9 cellular contexts compared by ENCODE assay signal in the genomic region with DNA sequence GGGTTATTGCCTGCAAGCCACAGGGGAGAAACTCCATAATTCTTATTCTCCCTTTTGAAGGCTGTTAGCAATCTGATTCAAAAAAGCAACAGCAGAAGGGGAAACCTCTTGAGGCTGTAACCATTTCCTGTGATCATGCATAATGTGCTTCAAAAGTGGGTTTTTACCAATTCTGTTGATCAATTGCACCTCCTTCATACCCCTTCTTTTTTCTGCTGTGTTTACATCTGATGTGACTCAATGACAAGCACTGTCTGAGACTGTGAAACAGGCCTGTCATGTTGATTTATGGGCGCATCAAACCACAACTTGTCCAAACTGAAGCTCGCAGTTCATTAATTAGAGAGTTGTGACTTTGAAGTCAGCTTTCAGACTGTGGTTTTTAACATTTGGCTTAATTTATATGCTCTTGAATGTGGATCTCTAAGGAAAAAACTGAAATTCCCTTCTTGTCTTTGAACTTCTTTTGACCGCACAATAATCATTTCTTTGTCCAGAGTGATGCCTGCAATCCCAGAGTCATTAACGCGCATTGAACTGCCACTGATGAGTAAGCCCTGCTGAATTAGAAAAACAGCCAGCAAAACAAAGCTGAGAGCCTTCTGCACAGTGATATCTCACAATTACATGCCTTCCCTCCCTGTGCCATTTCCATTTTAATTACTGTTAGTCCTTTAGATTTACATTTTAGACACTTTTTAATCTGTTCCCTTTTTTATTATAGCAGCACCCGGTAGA.
DNase-seq lines count a peak whose midpoint lies in the region; ATAC-seq and TF ChIP-seq lines count a peak whose summit lies in the region.
"Had no signal": no experiment of that assay in that cellular context is flagged by ENCODE, and none has a peak within 500 bp of the region (broad histone marks: within the 10 kb centered on the region; RNA-seq: fewer than 3 reads in every experiment).

No MANE protein-coding gene starts in this region.

- H3K4me3 ChIP-seq in hepatocyte: no peak overlapping the region
- H3K4me3 ChIP-seq: pancreas had no signal

- no peak for TF ChIP-seq CTCF in hepatocyte (IDR thresholded peaks at IDR 0.05; ENCODE audit: poor library complexity)

- no peak overlapping the region for H3K4me2 ChIP-seq in hepatocyte

- intact Hi-C loops in activated CD4-positive, alpha-beta T cell treated with anti-CD3 and anti-CD28 coated beads for 36 hours (cut with DNase I, micrococcal nuclease): loop anchor here (1.0 to 2.0 kb wide), 3 partner anchors 13 to 40 kb away; no protein-coding TSS in a partner anchor
- intact Hi-C loops in activated T-helper 1 cell treated with anti-CD3 and anti-CD28 coated beads, Interleukin-12 subunit alpha, Interleukin-12 subunit beta, Interleukin-2, Interleukin-4 antibody, amounts not matched to agents 30 ng/mL and 10 ng/mL and 1 ng/mL, durations not matched to agents 14 hours and 24 hours and 36 hours (cut with micrococcal nuclease): loop anchor here (1.0 kb wide), 4 partner anchors 18 to 251 kb away; no protein-coding TSS in a partner anchor

- WGBS in hepatocyte (ENCODE audit: low lambda C conversion rate, missing lambda C conversion rate): 61% methylated on average over 6 of the region's 6 CpGs

- H3K4me1 ChIP-seq in hepatocyte (ENCODE audit: insufficient read depth): peaks cover 55% of the 10 kb centered on the region

- H3K9me3 ChIP-seq in hepatocyte (ENCODE audit: low read depth): no peaks in the 10 kb centered on the region
- H3K9me3 ChIP-seq: pancreas had no signal

- POLR2A ChIA-PET in activated CD4-positive, alpha-beta T cell treated with anti-CD3 and anti-CD28 coated beads for 36 hours (lab: Charles Lee): interaction anchor here (0.6 to 1.6 kb wide), 5 partner anchors 10 to 78 kb away, joined by 3 to 5 read pairs (median 4); no protein-coding TSS in a partner anchor

- H3K4me1 Mint-ChIP-seq in activated CD4-positive, alpha-beta T cell treated with anti-CD3 and anti-CD28 coated beads for 36 hours: peaks cover 100% of the 10 kb centered on the region
- peaks cover 70% of the 10 kb centered on the region for H3K4me1 Mint-ChIP-seq in activated T-helper 1 cell treated with anti-CD3 and anti-CD28 coated beads, Interleukin-12 subunit alpha, Interleukin-12 subunit beta, Interleukin-2, Interleukin-4 antibody, amounts not matched to agents 30 ng/mL and 10 ng/mL and 1 ng/mL, durations not matched to agents 14 hours and 24 hours and 36 hours (ENCODE audit: low read depth)

- peak overlapping the region; percentile 74 for H3K27ac ChIP-seq in hepatocyte
- H3K27ac ChIP-seq: pancreas had no signal

- H3K36me3 ChIP-seq in hepatocyte (replicated peaks; ENCODE audit: insufficient read depth, low read depth): peaks cover 4% of the 10 kb centered on the region

- peak overlapping the region; percentile 36 for H3K4me3 Mint-ChIP-seq in activated CD4-positive, alpha-beta T cell treated with anti-CD3 and anti-CD28 coated beads for 36 hours
- H3K4me3 Mint-ChIP-seq in activated T-helper 1 cell treated with anti-CD3 and anti-CD28 coated beads, Interleukin-12 subunit alpha, Interleukin-12 subunit beta, Interleukin-2, Interleukin-4 antibody, amounts not matched to agents 30 ng/mL and 10 ng/mL and 1 ng/mL, durations not matched to agents 14 hours and 24 hours and 36 hours: no peak overlapping the region

- no peaks in the 10 kb centered on the region for H3K27me3 Mint-ChIP-seq in activated CD4-positive, alpha-beta T cell treated with anti-CD3 and anti-CD28 coated beads for 36 hours
- peaks cover 5% of the 10 kb centered on the region for H3K27me3 Mint-ChIP-seq in activated T-helper 1 cell treated with anti-CD3 and anti-CD28 coated beads, Interleukin-12 subunit alpha, Interleukin-12 subunit beta, Interleukin-2, Interleukin-4 antibody, amounts not matched to agents 30 ng/mL and 10 ng/mL and 1 ng/mL, durations not matched to agents 14 hours and 24 hours and 36 hours (ENCODE audit: insufficient read depth)

- peaks cover 74% of the 10 kb centered on the region for H3K79me2 ChIP-seq in hepatocyte

- peaks cover 8% of the 10 kb centered on the region for H4K20me1 ChIP-seq in hepatocyte (ENCODE audit: insufficient read depth, poor library complexity, severe bottlenecking)

- peak; percentile 87 for ATAC-seq in activated CD4-positive, alpha-beta T cell treated with anti-CD3 and anti-CD28 coated beads for 36 hours
- ATAC-seq in GM18870 (IDR thresholded peaks at IDR 0.05; ENCODE audit: unreplicated experiment): no peak
- ATAC-seq in HG03108 (IDR thresholded peaks at IDR 0.05; ENCODE audit: unreplicated experiment): no peak
- ATAC-seq in HG03469 (IDR thresholded peaks at IDR 0.05; ENCODE audit: unreplicated experiment): no peak

- H3K9me2 ChIP-seq in hepatocyte (replicated peaks; ENCODE audit: insufficient read depth): no peaks in the 10 kb centered on the region

- H3K27me3 ChIP-seq in hepatocyte: no peaks in the 10 kb centered on the region
- H3K27me3 ChIP-seq: pancreas had no signal

- no peak overlapping the region for H2AFZ ChIP-seq in hepatocyte

- CTCF ChIA-PET in activated CD4-positive, alpha-beta T cell treated with anti-CD3 and anti-CD28 coated beads for 36 hours (lab: Charles Lee): interaction anchor here (2.2 kb wide), 1 partner anchor 9 kb away, joined by 9 read pairs; no protein-coding TSS in a partner anchor

- no peaks in the 10 kb centered on the region for H3K9me3 Mint-ChIP-seq in activated CD4-positive, alpha-beta T cell treated with anti-CD3 and anti-CD28 coated beads for 36 hours (ENCODE audit: low read depth)
- H3K9me3 Mint-ChIP-seq in activated T-helper 1 cell treated with anti-CD3 and anti-CD28 coated beads, Interleukin-12 subunit alpha, Interleukin-12 subunit beta, Interleukin-2, Interleukin-4 antibody, amounts not matched to agents 30 ng/mL and 10 ng/mL and 1 ng/mL, durations not matched to agents 14 hours and 24 hours and 36 hours: no peaks in the 10 kb centered on the region

- H3K27ac Mint-ChIP-seq in activated CD4-positive, alpha-beta T cell treated with anti-CD3 and anti-CD28 coated beads for 36 hours: peak overlapping the region; percentile 92
- H3K27ac Mint-ChIP-seq in activated T-helper 1 cell treated with anti-CD3 and anti-CD28 coated beads, Interleukin-12 subunit alpha, Interleukin-12 subunit beta, Interleukin-2, Interleukin-4 antibody, amounts not matched to agents 30 ng/mL and 10 ng/mL and 1 ng/mL, durations not matched to agents 14 hours and 24 hours and 36 hours: peak overlapping the region; percentile 60

- H3K36me3 Mint-ChIP-seq in activated CD4-positive, alpha-beta T cell treated with anti-CD3 and anti-CD28 coated beads for 36 hours (ENCODE audit: low read depth): peaks cover 95% of the 10 kb centered on the region
- H3K36me3 Mint-ChIP-seq in activated T-helper 1 cell treated with anti-CD3 and anti-CD28 coated beads, Interleukin-12 subunit alpha, Interleukin-12 subunit beta, Interleukin-2, Interleukin-4 antibody, amounts not matched to agents 30 ng/mL and 10 ng/mL and 1 ng/mL, durations not matched to agents 14 hours and 24 hours and 36 hours (ENCODE audit: low read depth): peaks cover 71% of the 10 kb centered on the region

- peak; percentile 65 for DNase-seq in activated CD4-positive, alpha-beta T cell treated with anti-CD3 and anti-CD28 coated beads for 36 hours
- no peak for DNase-seq in activated CD4-positive, alpha-beta T cell treated with anti-CD3 and anti-CD28 coated beads, Interleukin-2, amount 50 U/mL, for 4 hours
- no peak for DNase-seq in activated T-helper 1 cell treated with anti-CD3 and anti-CD28 coated beads, Interleukin-12 subunit alpha, Interleukin-12 subunit beta, Interleukin-2, Interleukin-4 antibody, amounts not matched to agents 30 ng/mL and 10 ng/mL and 1 ng/mL, durations not matched to agents 14 hours and 24 hours and 36 hours (ENCODE audit: low spot score)
- DNase-seq in hepatocyte (ENCODE audit: low spot score) (no peak), superior temporal gyrus (ENCODE audit: extremely low spot score) (peak; percentile 89)
- DNase-seq: pancreas had no signal

Comparison
In these comparisons a context has a peak if more than half of its experiments do, and no peak if none do; other contexts are left out.
1. DNase-seq: peak in activated CD4-positive, alpha-beta T cell treated with anti-CD3 and anti-CD28 coated beads for 36 hours (single experiment) and superior temporal gyrus (single experiment); none in activated CD4-positive, alpha-beta T cell treated with anti-CD3 and anti-CD28 coated beads, Interleukin-2, amount 50 U/mL, for 4 hours (0 of 2), activated T-helper 1 cell treated with anti-CD3 and anti-CD28 coated beads, Interleukin-12 subunit alpha, Interleukin-12 subunit beta, Interleukin-2, Interleukin-4 antibody, amounts not matched to agents 30 ng/mL and 10 ng/mL and 1 ng/mL, durations not matched to agents 14 hours and 24 hours and 36 hours (single experiment) and hepatocyte (single experiment).